Comparison of ENCODE assay signal across 22 cellular contexts in genomic region chr18:75343389-75343788, GRCh38.
"Had no signal": no experiment of that assay in that cellular context is flagged by ENCODE, and none has a peak within 500 bp of the region (broad histone marks: within the 10 kb centered on the region; RNA-seq: fewer than 3 reads in every experiment).

No MANE protein-coding gene starts in this region.

- DNase-seq: Kasumi-1, MM.1S, NCI-H1092 treated with DMSO at 0.1 percent for 48 hours, NCI-H1436, NCI-H1694, NCI-H187 treated with DMSO at 0.1 percent for 48 hours, NCI-H2029 treated with DMSO at 0.1 percent for 48 hours, NCI-H2227 treated with DMSO at 0.1 percent for 48 hours, NCI-H446, NCI-H510A, NCI-H524 treated with DMSO at 0.1 percent for 48 hours, NCI-H69, NCI-H774, Right ventricle myocardium superior, RPMI8226, SIG-M5 had no signal

- H3K9ac ChIP-seq: KMS-11 had no signal

- H3K4me3 Mint-ChIP-seq: IgD-negative memory B cell had no signal

- H3K27ac ChIP-seq: HL-60, KMS-11, SJSA1, SK-N-MC had no signal

- H3K4me2 ChIP-seq: KMS-11 had no signal

- H3K36me3 ChIP-seq: SJSA1 had no signal

- H3K4me1 Mint-ChIP-seq: IgD-negative memory B cell had no signal

- H3K27me3 ChIP-seq: SJSA1 had no signal

- H3K4me3 ChIP-seq: K562, SJSA1, SK-N-MC had no signal

- H3K9me3 ChIP-seq: SJSA1 had no signal

- H3K27ac Mint-ChIP-seq: IgD-negative memory B cell had no signal

- H3K9me3 Mint-ChIP-seq: IgD-negative memory B cell had no signal

- H3K36me3 Mint-ChIP-seq: IgD-negative memory B cell had no signal

- ATAC-seq: K562 had no signal

- H3K4me1 ChIP-seq: SJSA1 had no signal
